ENCODE assay signal across 11 cellular contexts in the genomic region with DNA sequence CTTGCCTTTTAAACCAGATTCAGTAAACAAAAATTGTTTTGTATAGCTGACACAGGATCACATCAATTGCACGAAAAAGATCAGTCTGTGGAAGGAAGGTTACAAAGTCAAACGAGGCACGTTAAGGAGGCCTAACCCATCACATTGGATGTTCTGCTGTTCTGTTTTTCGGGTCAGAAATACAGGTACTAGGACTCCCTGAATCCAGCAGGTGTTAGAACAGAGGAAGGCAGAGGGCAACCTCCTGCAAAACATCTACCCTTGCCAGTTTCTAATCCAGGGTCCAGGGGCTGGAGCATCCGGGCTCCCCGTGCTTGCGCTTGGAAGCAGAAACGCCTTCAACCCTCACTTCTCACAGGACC.
DNase-seq lines count a peak whose midpoint lies in the region; ATAC-seq and TF ChIP-seq lines count a peak whose summit lies in the region.
"Had no signal": no experiment of that assay in that cellular context is flagged by ENCODE, and none has a peak within 500 bp of the region (broad histone marks: within the 10 kb centered on the region; RNA-seq: fewer than 3 reads in every experiment).

No MANE protein-coding gene starts in this region.

- no peak for ATAC-seq in natural killer cell
- no peak for ATAC-seq in GM19452 (IDR thresholded peaks at IDR 0.05; ENCODE audit: unreplicated experiment)
- ATAC-seq in HG02938 (IDR thresholded peaks at IDR 0.05; ENCODE audit: unreplicated experiment) = no peak

- no peaks in the 10 kb centered on the region for H3K4me1 ChIP-seq in ACC112 (ENCODE audit: control insufficient read depth, insufficient read depth, low read length, unreplicated experiment)
- no peaks in the 10 kb centered on the region for H3K4me1 ChIP-seq in effector memory CD4-positive, alpha-beta T cell (ENCODE audit: control insufficient read depth, insufficient read depth, low read length, poor library complexity, severe bottlenecking)

- no peak overlapping the region for H2AFZ ChIP-seq in ACC112 (ENCODE audit: low read length, unreplicated experiment)

- peaks cover 32% of the 10 kb centered on the region for H3K27me3 ChIP-seq in ACC112 (ENCODE audit: insufficient read depth, low read length)
- peaks cover 11% of the 10 kb centered on the region for H3K27me3 ChIP-seq in H7 (ENCODE audit: control insufficient read depth, insufficient read depth, low read length)
- peaks cover 2% of the 10 kb centered on the region for H3K27me3 ChIP-seq in effector memory CD4-positive, alpha-beta T cell (replicated peaks; ENCODE audit: control insufficient read depth, insufficient read depth, low read length, poor library complexity, severe bottlenecking)

- H3K79me2 ChIP-seq in ACC112 (ENCODE audit: control insufficient read depth, insufficient read depth, low read length, unreplicated experiment) = no peaks in the 10 kb centered on the region

- no peak overlapping the region for H3K27ac Mint-ChIP-seq in neural crest cell (ENCODE audit: unreplicated experiment)
- H3K27ac Mint-ChIP-seq in natural killer cell = no peak overlapping the region

- H3K9me3 ChIP-seq in effector memory CD4-positive, alpha-beta T cell (ENCODE audit: control insufficient read depth, low read length) = no peaks in the 10 kb centered on the region

- peak overlapping the region; percentile 97 for H3K4me3 Mint-ChIP-seq in neural crest cell
- H3K4me3 Mint-ChIP-seq in natural killer cell = no peak overlapping the region

- DNase-seq in H7 = no peak
- DNase-seq in effector memory CD4-positive, alpha-beta T cell = no peak
- no peak for DNase-seq in neural crest cell (ENCODE audit: low read depth, low spot score)
- no peak for DNase-seq in natural killer cell
- no peak for DNase-seq in activated T-cell treated with anti-CD3 and anti-CD28 coated beads for 4 hours

- intact Hi-C loops in natural killer cell (cut with micrococcal nuclease) = no loop called here

- H3K27me3 Mint-ChIP-seq in neural crest cell (ENCODE audit: low read depth) = peaks cover 17% of the 10 kb centered on the region
- peaks cover 18 to 23% of the 10 kb centered on the region in 2 donors for H3K27me3 Mint-ChIP-seq in natural killer cell (ENCODE audit: low read depth in 2 of 2)

- H3K27ac ChIP-seq in ACC112 (ENCODE audit: low read depth, low read length) = no peak overlapping the region
- H3K27ac ChIP-seq in effector memory CD4-positive, alpha-beta T cell (ENCODE audit: insufficient read depth, low read length, poor library complexity, severe bottlenecking) = no peak overlapping the region
- H3K27ac ChIP-seq: C4-2B, VCaP had no signal

- H3K4me3 ChIP-seq in ACC112 (ENCODE audit: low read depth, low read length) (peak overlapping the region; percentile 72), H7 (ENCODE audit: insufficient read depth, low read depth, low read length) (peak overlapping the region; percentile 57)
- H3K4me3 ChIP-seq in effector memory CD4-positive, alpha-beta T cell (ENCODE audit: insufficient read depth, low read depth, low read length, poor library complexity, severe bottlenecking) = peak overlapping the region; percentile 37

- H3K9me3 Mint-ChIP-seq in neural crest cell (peaks cover 7% of the 10 kb centered on the region), natural killer cell (peaks cover 2 to 5% of the 10 kb centered on the region in 2 donors)

- no peaks in the 10 kb centered on the region for H3K36me3 ChIP-seq in ACC112 (ENCODE audit: insufficient read depth, low read length)
- no peaks in the 10 kb centered on the region for H3K36me3 ChIP-seq in H7 (replicated peaks; ENCODE audit: control insufficient read depth, insufficient read depth, low read length)
- no peaks in the 10 kb centered on the region for H3K36me3 ChIP-seq in effector memory CD4-positive, alpha-beta T cell (ENCODE audit: control insufficient read depth, insufficient read depth, low read length)

- H3K4me1 Mint-ChIP-seq in neural crest cell (peaks cover 4% of the 10 kb centered on the region), natural killer cell (peaks cover 0 to 4% of the 10 kb centered on the region in 2 donors)

- TF ChIP-seq CTCF in neural crest cell (conservative IDR thresholded peaks at IDR 0.05) = no peak
- TF ChIP-seq CTCF in natural killer cell (IDR thresholded peaks at IDR 0.05) = no peak

- H3K36me3 Mint-ChIP-seq in neural crest cell (ENCODE audit: low read depth) (peaks cover 4% of the 10 kb centered on the region), natural killer cell (no peaks in the 10 kb centered on the region)
- H3K36me3 Mint-ChIP-seq: stimulated activated naive B cell treated with anti-CD40 and anti-IgM and Interleukin-4, amounts not matched to agents 10 μg/mL and 1 μg/mL and 100 μg/mL, for 72 hours had no signal
